ENCODE assay signal across 1 cellular context in the genomic region with DNA sequence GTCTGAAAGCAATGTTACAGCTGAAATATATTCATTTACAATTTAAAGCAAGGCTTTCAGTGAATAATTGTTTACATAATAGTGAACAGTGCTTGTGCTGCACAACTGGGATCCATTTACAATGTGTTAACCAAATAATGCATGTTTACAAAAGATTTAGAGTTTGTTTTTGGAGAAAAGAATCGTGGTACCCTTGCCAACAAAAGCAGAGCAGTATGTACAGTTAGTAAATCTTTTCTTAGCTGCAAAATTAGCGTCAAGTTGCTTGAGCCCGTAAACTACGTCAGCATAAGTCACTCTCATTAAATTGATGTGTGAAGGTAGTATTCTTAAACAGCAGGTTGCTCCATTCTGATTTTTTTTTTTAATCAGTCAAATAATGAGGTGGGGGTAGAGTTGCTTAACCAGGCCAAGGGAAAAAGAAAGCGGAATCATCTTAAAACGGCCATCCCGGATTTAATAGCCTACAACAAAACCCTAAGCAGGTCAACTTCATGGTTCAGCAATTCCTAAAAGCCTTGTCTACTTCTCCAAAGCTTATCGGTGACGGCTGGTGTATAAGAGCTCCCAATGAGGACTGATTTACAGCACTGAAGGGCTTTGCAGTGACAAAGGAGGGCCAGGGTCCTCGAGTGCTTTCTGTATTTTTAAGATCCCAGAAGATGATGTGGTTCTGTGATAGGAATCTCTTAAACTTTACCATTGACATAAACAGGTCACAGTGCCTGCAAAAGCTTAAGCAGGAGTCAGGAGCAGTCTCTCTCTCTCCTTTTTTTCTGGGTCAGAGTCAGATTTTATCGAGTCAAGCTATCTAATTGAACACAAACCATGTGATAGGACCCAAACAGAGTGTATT.
TF ChIP-seq lines count a peak whose summit lies in the region.

No MANE protein-coding gene starts in this region.

TF ChIP-seq in HEK293, 187 proteins besides CTCF, POLR2A, EP300 and RAD21 (continued from another document and continues in another):
- TF ChIP-seq ZNF664 (tag by site-specific recombination; IDR thresholded peaks at IDR 0.05) (peak; percentile 4; the same call in 1 of the 2 replicates), ZNF266 (tag by site-specific recombination; IDR thresholded peaks at IDR 0.05; ENCODE audit: low read depth) (no peak), ZNF404 (tag by site-specific recombination; IDR thresholded peaks at IDR 0.05) (no peak), ZNF558 (tag by site-specific recombination; IDR thresholded peaks at IDR 0.05) (peak; percentile 15; the same call in 1 of the 2 replicates), BCL11B (tag by site-specific recombination; IDR thresholded peaks at IDR 0.05; ENCODE audit: low read depth) (0 out of 2 replicates have a peak, but pooled peaks have one; percentile 30), ZNF341 (tag by site-specific recombination; IDR thresholded peaks at IDR 0.05; ENCODE audit: low read depth) (peak; percentile 32; the same call in 1 of the 2 replicates), ZNF239 (tag by site-specific recombination; IDR thresholded peaks at IDR 0.05) (no peak), KLF8 (tag by site-specific recombination; IDR thresholded peaks at IDR 0.05) (peak; percentile 65), ZNF416 (tag by site-specific recombination; IDR thresholded peaks at IDR 0.05) (no peak), SCRT1 (tag by site-specific recombination; IDR thresholded peaks at IDR 0.05; ENCODE audit: borderline replicate concordance) (peak; percentile 70; the same call in 1 of the 2 replicates), ZFP69B (tag by site-specific recombination; IDR thresholded peaks at IDR 0.05) (peak; percentile 97), GFI1B (tag by site-specific recombination; IDR thresholded peaks at IDR 0.05) (peak; percentile 75), ZIC2 (tag by site-specific recombination; IDR thresholded peaks at IDR 0.05) (peak; percentile 53), ZNF629 (tag by site-specific recombination; IDR thresholded peaks at IDR 0.05) (peak; percentile 79), KLF10 (tag by site-specific recombination; IDR thresholded peaks at IDR 0.05) (peak; percentile 69), OVOL3 (tag by site-specific recombination; IDR thresholded peaks at IDR 0.05) (peak; percentile 40; the same call in 1 of the 2 replicates), KLF9 (tag by site-specific recombination; IDR thresholded peaks at IDR 0.05; ENCODE audit: low read depth) (no peak), KLF1 (tag by site-specific recombination; IDR thresholded peaks at IDR 0.05) (no peak; the same call in 1 of the 2 replicates), KLF16 (tag by site-specific recombination; IDR thresholded peaks at IDR 0.05) (0 out of 2 replicates have a peak, but pooled peaks have one; percentile 24), ZNF521 (tag by site-specific recombination; IDR thresholded peaks at IDR 0.05) (no peak), ZNF133 (tag by site-specific recombination; IDR thresholded peaks at IDR 0.05) (no peak), ZNF292 (tag by site-specific recombination; IDR thresholded peaks at IDR 0.05; ENCODE audit: borderline replicate concordance, low read depth) (no peak), ZNF660 (tag by site-specific recombination; IDR thresholded peaks at IDR 0.05) (peak; percentile 36; the same call in 1 of the 2 replicates), WT1 (tag by site-specific recombination; IDR thresholded peaks at IDR 0.05) (peak; percentile 97), SCRT2 (tag by site-specific recombination; IDR thresholded peaks at IDR 0.05) (peak; percentile 5; the same call in 1 of the 2 replicates), ZSCAN30 (tag by site-specific recombination; IDR thresholded peaks at IDR 0.05) (peak; percentile 71)
- TF ChIP-seq, protein P1, sequence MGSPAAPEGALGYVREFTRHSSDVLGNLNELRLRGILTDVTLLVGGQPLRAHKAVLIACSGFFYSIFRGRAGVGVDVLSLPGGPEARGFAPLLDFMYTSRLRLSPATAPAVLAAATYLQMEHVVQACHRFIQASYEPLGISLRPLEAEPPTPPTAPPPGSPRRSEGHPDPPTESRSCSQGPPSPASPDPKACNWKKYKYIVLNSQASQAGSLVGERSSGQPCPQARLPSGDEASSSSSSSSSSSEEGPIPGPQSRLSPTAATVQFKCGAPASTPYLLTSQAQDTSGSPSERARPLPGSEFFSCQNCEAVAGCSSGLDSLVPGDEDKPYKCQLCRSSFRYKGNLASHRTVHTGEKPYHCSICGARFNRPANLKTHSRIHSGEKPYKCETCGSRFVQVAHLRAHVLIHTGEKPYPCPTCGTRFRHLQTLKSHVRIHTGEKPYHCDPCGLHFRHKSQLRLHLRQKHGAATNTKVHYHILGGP (tag by site-specific recombination; IDR thresholded peaks at IDR 0.05), result peak; percentile 70
- TF ChIP-seq, protein P2, sequence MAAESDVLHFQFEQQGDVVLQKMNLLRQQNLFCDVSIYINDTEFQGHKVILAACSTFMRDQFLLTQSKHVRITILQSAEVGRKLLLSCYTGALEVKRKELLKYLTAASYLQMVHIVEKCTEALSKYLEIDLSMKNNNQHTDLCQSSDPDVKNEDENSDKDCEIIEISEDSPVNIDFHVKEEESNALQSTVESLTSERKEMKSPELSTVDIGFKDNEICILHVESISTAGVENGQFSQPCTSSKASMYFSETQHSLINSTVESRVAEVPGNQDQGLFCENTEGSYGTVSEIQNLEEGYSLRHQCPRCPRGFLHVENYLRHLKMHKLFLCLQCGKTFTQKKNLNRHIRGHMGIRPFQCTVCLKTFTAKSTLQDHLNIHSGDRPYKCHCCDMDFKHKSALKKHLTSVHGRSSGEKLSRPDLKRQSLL (tag by site-specific recombination; IDR thresholded peaks at IDR 0.05), result peak; percentile 82
- TF ChIP-seq, protein P3, sequence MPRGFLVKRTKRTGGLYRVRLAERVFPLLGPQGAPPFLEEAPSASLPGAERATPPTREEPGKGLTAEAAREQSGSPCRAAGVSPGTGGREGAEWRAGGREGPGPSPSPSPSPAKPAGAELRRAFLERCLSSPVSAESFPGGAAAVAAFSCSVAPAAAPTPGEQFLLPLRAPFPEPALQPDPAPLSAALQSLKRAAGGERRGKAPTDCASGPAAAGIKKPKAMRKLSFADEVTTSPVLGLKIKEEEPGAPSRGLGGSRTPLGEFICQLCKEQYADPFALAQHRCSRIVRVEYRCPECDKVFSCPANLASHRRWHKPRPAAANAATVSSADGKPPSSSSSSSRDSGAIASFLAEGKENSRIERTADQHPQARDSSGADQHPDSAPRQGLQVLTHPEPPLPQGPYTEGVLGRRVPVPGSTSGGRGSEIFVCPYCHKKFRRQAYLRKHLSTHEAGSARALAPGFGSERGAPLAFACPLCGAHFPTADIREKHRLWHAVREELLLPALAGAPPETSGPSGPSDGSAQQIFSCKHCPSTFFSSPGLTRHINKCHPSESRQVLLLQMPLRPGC (tag by site-specific recombination; IDR thresholded peaks at IDR 0.05), result peak; percentile 91
- TF ChIP-seq, protein P4, sequence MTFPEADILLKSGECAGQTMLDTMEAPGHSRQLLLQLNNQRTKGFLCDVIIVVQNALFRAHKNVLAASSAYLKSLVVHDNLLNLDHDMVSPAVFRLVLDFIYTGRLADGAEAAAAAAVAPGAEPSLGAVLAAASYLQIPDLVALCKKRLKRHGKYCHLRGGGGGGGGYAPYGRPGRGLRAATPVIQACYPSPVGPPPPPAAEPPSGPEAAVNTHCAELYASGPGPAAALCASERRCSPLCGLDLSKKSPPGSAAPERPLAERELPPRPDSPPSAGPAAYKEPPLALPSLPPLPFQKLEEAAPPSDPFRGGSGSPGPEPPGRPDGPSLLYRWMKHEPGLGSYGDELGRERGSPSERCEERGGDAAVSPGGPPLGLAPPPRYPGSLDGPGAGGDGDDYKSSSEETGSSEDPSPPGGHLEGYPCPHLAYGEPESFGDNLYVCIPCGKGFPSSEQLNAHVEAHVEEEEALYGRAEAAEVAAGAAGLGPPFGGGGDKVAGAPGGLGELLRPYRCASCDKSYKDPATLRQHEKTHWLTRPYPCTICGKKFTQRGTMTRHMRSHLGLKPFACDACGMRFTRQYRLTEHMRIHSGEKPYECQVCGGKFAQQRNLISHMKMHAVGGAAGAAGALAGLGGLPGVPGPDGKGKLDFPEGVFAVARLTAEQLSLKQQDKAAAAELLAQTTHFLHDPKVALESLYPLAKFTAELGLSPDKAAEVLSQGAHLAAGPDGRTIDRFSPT (tag by site-specific recombination; IDR thresholded peaks at IDR 0.05), result peak; percentile 84; the same call in 1 of the 2 replicates
- TF ChIP-seq, protein P5, sequence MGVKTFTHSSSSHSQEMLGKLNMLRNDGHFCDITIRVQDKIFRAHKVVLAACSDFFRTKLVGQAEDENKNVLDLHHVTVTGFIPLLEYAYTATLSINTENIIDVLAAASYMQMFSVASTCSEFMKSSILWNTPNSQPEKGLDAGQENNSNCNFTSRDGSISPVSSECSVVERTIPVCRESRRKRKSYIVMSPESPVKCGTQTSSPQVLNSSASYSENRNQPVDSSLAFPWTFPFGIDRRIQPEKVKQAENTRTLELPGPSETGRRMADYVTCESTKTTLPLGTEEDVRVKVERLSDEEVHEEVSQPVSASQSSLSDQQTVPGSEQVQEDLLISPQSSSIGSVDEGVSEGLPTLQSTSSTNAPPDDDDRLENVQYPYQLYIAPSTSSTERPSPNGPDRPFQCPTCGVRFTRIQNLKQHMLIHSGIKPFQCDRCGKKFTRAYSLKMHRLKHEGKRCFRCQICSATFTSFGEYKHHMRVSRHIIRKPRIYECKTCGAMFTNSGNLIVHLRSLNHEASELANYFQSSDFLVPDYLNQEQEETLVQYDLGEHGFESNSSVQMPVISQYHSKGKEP (tag by site-specific recombination; IDR thresholded peaks at IDR 0.05), result peak; percentile 75
- TF ChIP-seq, protein P6, sequence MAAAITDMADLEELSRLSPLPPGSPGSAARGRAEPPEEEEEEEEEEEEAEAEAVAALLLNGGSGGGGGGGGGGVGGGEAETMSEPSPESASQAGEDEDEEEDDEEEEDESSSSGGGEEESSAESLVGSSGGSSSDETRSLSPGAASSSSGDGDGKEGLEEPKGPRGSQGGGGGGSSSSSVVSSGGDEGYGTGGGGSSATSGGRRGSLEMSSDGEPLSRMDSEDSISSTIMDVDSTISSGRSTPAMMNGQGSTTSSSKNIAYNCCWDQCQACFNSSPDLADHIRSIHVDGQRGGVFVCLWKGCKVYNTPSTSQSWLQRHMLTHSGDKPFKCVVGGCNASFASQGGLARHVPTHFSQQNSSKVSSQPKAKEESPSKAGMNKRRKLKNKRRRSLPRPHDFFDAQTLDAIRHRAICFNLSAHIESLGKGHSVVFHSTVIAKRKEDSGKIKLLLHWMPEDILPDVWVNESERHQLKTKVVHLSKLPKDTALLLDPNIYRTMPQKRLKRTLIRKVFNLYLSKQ (tag by site-specific recombination; IDR thresholded peaks at IDR 0.05; ENCODE audit: borderline replicate concordance), result 0 out of 2 replicates have a peak, but pooled peaks have one; percentile 40
- TF ChIP-seq, protein P7, sequence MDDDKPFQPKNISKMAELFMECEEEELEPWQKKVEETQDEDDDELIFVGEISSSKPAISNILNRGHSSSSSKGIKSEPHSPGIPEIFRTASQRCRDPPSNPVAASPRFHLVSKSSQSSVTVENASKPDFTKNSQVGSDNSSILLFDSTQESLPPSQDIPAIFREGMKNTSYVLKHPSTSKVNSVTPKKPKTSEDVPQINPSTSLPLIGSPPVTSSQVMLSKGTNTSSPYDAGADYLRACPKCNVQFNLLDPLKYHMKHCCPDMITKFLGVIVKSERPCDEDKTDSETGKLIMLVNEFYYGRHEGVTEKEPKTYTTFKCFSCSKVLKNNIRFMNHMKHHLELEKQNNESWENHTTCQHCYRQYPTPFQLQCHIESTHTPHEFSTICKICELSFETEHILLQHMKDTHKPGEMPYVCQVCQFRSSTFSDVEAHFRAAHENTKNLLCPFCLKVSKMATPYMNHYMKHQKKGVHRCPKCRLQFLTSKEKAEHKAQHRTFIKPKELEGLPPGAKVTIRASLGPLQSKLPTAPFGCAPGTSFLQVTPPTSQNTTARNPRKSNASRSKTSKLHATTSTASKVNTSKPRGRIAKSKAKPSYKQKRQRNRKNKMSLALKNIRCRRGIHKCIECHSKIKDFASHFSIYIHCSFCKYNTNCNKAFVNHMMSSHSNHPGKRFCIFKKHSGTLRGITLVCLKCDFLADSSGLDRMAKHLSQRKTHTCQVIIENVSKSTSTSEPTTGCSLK (tag by site-specific recombination; IDR thresholded peaks at IDR 0.05), result no peak
- TF ChIP-seq, protein P8, sequence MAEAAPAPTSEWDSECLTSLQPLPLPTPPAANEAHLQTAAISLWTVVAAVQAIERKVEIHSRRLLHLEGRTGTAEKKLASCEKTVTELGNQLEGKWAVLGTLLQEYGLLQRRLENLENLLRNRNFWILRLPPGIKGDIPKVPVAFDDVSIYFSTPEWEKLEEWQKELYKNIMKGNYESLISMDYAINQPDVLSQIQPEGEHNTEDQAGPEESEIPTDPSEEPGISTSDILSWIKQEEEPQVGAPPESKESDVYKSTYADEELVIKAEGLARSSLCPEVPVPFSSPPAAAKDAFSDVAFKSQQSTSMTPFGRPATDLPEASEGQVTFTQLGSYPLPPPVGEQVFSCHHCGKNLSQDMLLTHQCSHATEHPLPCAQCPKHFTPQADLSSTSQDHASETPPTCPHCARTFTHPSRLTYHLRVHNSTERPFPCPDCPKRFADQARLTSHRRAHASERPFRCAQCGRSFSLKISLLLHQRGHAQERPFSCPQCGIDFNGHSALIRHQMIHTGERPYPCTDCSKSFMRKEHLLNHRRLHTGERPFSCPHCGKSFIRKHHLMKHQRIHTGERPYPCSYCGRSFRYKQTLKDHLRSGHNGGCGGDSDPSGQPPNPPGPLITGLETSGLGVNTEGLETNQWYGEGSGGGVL (tag by site-specific recombination; IDR thresholded peaks at IDR 0.05), result peak; percentile 65
- TF ChIP-seq, protein P9, sequence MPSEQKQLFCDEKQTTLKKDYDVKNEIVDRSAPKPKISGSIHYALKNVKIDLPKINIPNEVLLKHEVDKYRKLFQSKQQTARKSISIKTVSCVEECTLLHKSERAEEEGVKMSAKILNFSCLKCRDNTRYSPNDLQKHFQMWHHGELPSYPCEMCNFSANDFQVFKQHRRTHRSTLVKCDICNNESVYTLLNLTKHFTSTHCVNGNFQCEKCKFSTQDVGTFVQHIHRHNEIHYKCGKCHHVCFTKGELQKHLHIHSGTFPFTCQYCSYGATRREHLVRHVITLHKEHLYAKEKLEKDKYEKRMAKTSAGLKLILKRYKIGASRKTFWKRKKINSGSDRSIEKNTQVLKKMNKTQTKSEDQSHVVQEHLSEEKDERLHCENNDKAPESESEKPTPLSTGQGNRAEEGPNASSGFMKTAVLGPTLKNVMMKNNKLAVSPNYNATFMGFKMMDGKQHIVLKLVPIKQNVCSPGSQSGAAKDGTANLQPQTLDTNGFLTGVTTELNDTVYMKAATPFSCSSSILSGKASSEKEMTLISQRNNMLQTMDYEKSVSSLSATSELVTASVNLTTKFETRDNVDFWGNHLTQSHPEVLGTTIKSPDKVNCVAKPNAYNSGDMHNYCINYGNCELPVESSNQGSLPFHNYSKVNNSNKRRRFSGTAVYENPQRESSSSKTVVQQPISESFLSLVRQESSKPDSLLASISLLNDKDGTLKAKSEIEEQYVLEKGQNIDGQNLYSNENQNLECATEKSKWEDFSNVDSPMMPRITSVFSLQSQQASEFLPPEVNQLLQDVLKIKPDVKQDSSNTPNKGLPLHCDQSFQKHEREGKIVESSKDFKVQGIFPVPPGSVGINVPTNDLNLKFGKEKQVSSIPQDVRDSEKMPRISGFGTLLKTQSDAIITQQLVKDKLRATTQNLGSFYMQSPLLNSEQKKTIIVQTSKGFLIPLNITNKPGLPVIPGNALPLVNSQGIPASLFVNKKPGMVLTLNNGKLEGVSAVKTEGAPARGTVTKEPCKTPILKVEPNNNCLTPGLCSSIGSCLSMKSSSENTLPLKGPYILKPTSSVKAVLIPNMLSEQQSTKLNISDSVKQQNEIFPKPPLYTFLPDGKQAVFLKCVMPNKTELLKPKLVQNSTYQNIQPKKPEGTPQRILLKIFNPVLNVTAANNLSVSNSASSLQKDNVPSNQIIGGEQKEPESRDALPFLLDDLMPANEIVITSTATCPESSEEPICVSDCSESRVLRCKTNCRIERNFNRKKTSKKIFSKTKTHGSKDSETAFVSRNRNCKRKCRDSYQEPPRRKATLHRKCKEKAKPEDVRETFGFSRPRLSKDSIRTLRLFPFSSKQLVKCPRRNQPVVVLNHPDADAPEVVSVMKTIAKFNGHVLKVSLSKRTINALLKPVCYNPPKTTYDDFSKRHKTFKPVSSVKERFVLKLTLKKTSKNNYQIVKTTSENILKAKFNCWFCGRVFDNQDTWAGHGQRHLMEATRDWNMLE (tag by site-specific recombination; conservative IDR thresholded peaks at IDR 0.05; ENCODE audit: low read depth), result no peak
